23 cellular contexts compared by ENCODE assay signal in the genomic region with DNA sequence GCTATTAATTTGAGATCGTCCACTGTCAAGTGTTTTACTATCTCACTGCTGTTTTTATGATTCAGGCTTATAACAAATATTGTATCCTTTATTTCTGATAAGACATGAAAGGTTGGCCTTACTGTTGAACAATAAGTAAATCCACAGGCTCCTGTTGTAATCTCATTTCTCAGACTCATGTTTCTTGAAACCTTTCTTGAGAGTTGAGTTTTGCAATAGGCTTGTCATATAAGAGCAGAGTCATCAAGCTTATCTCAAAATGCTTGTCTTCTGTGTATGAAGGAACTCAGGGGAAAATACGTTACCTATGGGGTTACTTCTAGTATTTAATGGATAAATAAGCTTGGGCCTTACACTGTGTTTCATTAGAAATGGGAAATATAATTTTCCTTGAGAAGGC. TPM values are rescaled to one million over a fixed set of nuclear protein-coding genes. Genes with fewer than 3 reads are reported as not detected.
"Had no signal": no experiment of that assay in that cellular context is flagged by ENCODE, and none has a peak within 500 bp of the region (broad histone marks: within the 10 kb centered on the region; RNA-seq: fewer than 3 reads in every experiment).

No MANE protein-coding gene starts in this region.

- DNase-seq: activated CD4-positive, alpha-beta T cell treated with anti-CD3 and anti-CD28 coated beads for 48 hours; activated CD4-positive, alpha-beta T cell treated with anti-CD3 and anti-CD28 coated beads, Interleukin-2, amount 50 U/mL, for 4 hours; activated CD4-positive, CD25-positive, alpha-beta regulatory T cell treated with anti-CD3 and anti-CD28 coated beads, Interleukin-2, amount 50 U/mL, for 72 hours; activated CD8-positive, alpha-beta memory T cell treated with anti-CD3 and anti-CD28 coated beads, Interleukin-2, amount 50 U/mL, for 48 hours; activated CD8-positive, alpha-beta T cell treated with anti-CD3 and anti-CD28 coated beads, Interleukin-2, amount 10 ng/mL, durations not matched to agents 7 days and 5 days; activated naive CD4-positive, alpha-beta T cell; activated naive CD8-positive, alpha-beta T cell treated with anti-CD3 and anti-CD28 coated beads, Interleukin-2, amount 50 U/mL, for 24 hours; activated T-cell treated with anti-CD3 and anti-CD28 coated beads, Interleukin-2, amount 50 U/mL, for 1 hour; brain microvascular endothelial cell; NCI-H1092; NCI-H1694; NCI-H2029; NCI-H2107; NCI-H2171 treated with DMSO at 0.1 percent for 48 hours; NCI-H510A treated with DMSO at 0.1 percent for 48 hours; NK-92 treated with Interleukin-12 subunit alpha and Interleukin-12 subunit beta, amount 100 ng/mL, for 24 hours; Peyer's patch; Right ventricle myocardium superior; SJCRH30 had no signal

- H3K4me3 ChIP-seq: Peyer's patch, SJCRH30 had no signal

- H3K27ac ChIP-seq: brain microvascular endothelial cell, KMS-11, Peyer's patch, RWPE1, SJCRH30 had no signal

- H3K9me3 ChIP-seq: Peyer's patch, SJCRH30 had no signal

- H3K4me2 ChIP-seq: KMS-11 had no signal

- H3K4me1 ChIP-seq: Peyer's patch had no signal

- H3K36me3 ChIP-seq: brain microvascular endothelial cell, Peyer's patch, SJCRH30 had no signal

- ATAC-seq: activated CD8-positive, alpha-beta T cell treated with anti-CD3 and anti-CD28 coated beads, Interleukin-2, amount 10 ng/mL, durations not matched to agents 7 days and 5 days; activated naive CD4-positive, alpha-beta T cell treated with anti-CD3 and anti-CD28 coated beads, Interleukin-2, amount 50 U/mL, for 72 hours; activated naive CD8-positive, alpha-beta T cell treated with anti-CD3 and anti-CD28 coated beads, Interleukin-2, amount 50 U/mL, for 24 hours had no signal

- H3K27me3 ChIP-seq: Peyer's patch, SJCRH30 had no signal

RNA-seq across cellular contexts. Expression of a gene that starts 9.2 kb away (rescaled TPM):
- total RNA-seq: activated CD8-positive, alpha-beta T cell treated with anti-CD3 and anti-CD28 coated beads, Interleukin-2, amount 10 ng/mL, durations not matched to agents 7 days and 5 days; activated naive CD4-positive, alpha-beta T cell treated with anti-CD3 and anti-CD28 coated beads, Interleukin-2, amount 50 U/mL, for 72 hours; MCF 10A; Peyer's patch; Right ventricle myocardium superior had no signal
